ENCODE assay signal across 9 cellular contexts in genomic region chr4:8917868-8918783, GRCh38. TPM values are rescaled to one million over a fixed set of nuclear protein-coding genes. Genes with fewer than 3 reads are reported as not detected.
DNase-seq lines count a peak whose midpoint lies in the region; ATAC-seq, FAIRE-seq and TF ChIP-seq lines count a peak whose summit lies in the region.
"Had no signal": no experiment of that assay in that cellular context is flagged by ENCODE, and none has a peak within 500 bp of the region (broad histone marks: within the 10 kb centered on the region; RNA-seq: fewer than 3 reads in every experiment).

No MANE protein-coding gene starts in this region.

- BruUV-seq in PC-3 (replicated peaks; lab: Mats Ljungman, UMichigan), result no TSS peak

- H3K27me3 Mint-ChIP-seq in activated T-helper 1 cell treated with anti-CD3 and anti-CD28 coated beads, Interleukin-12 subunit alpha, Interleukin-12 subunit beta, Interleukin-2, Interleukin-4 antibody, amounts not matched to agents 30 ng/mL and 10 ng/mL and 1 ng/mL, durations not matched to agents 14 hours and 24 hours and 36 hours (ENCODE audit: insufficient read depth), result no peaks in the 10 kb centered on the region
- H3K27me3 Mint-ChIP-seq in osteocyte (ENCODE audit: unreplicated experiment), result peaks cover 5% of the 10 kb centered on the region

- H3K36me3 ChIP-seq in PC-3 (ENCODE audit: low read depth, low read length), result no peaks in the 10 kb centered on the region
- H3K36me3 ChIP-seq in upper lobe of right lung, result no peaks in the 10 kb centered on the region

- no peak for FAIRE-seq in frontal cortex (lab: Jason Lieb, UNC)

- TF ChIP-seq CTCF in AG10803 (conservative IDR thresholded peaks at IDR 0.05; ENCODE audit: low read length), result peak; percentile 79
- peak; percentile 79 for TF ChIP-seq CTCF in PC-3 (conservative IDR thresholded peaks at IDR 0.05; ENCODE audit: low read depth, low read length)
- peak; percentile 91 for TF ChIP-seq CTCF in osteocyte (IDR thresholded peaks at IDR 0.05)
- TF ChIP-seq CTCF in upper lobe of right lung (IDR thresholded peaks at IDR 0.05), result peak; percentile 81

- POLR2A ChIA-PET in PC-3 (lab: Charles Lee; ENCODE audit: unreplicated experiment), result no interaction called here

- H3K9me3 Mint-ChIP-seq in activated T-helper 1 cell treated with anti-CD3 and anti-CD28 coated beads, Interleukin-12 subunit alpha, Interleukin-12 subunit beta, Interleukin-2, Interleukin-4 antibody, amounts not matched to agents 30 ng/mL and 10 ng/mL and 1 ng/mL, durations not matched to agents 14 hours and 24 hours and 36 hours, result peaks cover 3% of the 10 kb centered on the region
- H3K9me3 Mint-ChIP-seq in osteocyte (ENCODE audit: unreplicated experiment), result peaks cover 1% of the 10 kb centered on the region

- H3K4me3 Mint-ChIP-seq in activated T-helper 1 cell treated with anti-CD3 and anti-CD28 coated beads, Interleukin-12 subunit alpha, Interleukin-12 subunit beta, Interleukin-2, Interleukin-4 antibody, amounts not matched to agents 30 ng/mL and 10 ng/mL and 1 ng/mL, durations not matched to agents 14 hours and 24 hours and 36 hours, result no peak overlapping the region
- H3K4me3 Mint-ChIP-seq in osteocyte (ENCODE audit: unreplicated experiment), result no peak overlapping the region
- H3K4me3 Mint-ChIP-seq: IgD-negative memory B cell had no signal

- H3K4me2 ChIP-seq in PC-3 (ENCODE audit: low read length), result no peak overlapping the region

- no peaks in the 10 kb centered on the region for H3K79me2 ChIP-seq in PC-3 (ENCODE audit: low read length)

- DNase-seq in AG10803 (ENCODE audit: low read depth) (peak; percentile 15), PC-3 (peak; percentile 72), frontal cortex (ENCODE audit: low spot score in 2 of 2) (peak; percentile 63 to 81), osteocyte (ENCODE audit: extremely low spot score, unreplicated experiment) (peak; percentile 92), upper lobe of right lung (peak; percentile 80)
- DNase-seq in activated T-helper 1 cell treated with anti-CD3 and anti-CD28 coated beads, Interleukin-12 subunit alpha, Interleukin-12 subunit beta, Interleukin-2, Interleukin-4 antibody, amounts not matched to agents 30 ng/mL and 10 ng/mL and 1 ng/mL, durations not matched to agents 14 hours and 24 hours and 36 hours (ENCODE audit: low spot score), result peak; percentile 48

- H3K36me3 Mint-ChIP-seq in activated T-helper 1 cell treated with anti-CD3 and anti-CD28 coated beads, Interleukin-12 subunit alpha, Interleukin-12 subunit beta, Interleukin-2, Interleukin-4 antibody, amounts not matched to agents 30 ng/mL and 10 ng/mL and 1 ng/mL, durations not matched to agents 14 hours and 24 hours and 36 hours (ENCODE audit: low read depth), result no peaks in the 10 kb centered on the region
- no peaks in the 10 kb centered on the region for H3K36me3 Mint-ChIP-seq in osteocyte (ENCODE audit: unreplicated experiment)
- H3K36me3 Mint-ChIP-seq: IgD-negative memory B cell had no signal

- H3K27ac Mint-ChIP-seq in activated T-helper 1 cell treated with anti-CD3 and anti-CD28 coated beads, Interleukin-12 subunit alpha, Interleukin-12 subunit beta, Interleukin-2, Interleukin-4 antibody, amounts not matched to agents 30 ng/mL and 10 ng/mL and 1 ng/mL, durations not matched to agents 14 hours and 24 hours and 36 hours, result no peak overlapping the region
- no peak overlapping the region for H3K27ac Mint-ChIP-seq in osteocyte (ENCODE audit: unreplicated experiment)
- H3K27ac Mint-ChIP-seq: IgD-negative memory B cell had no signal

- no peaks in the 10 kb centered on the region for H4K20me1 ChIP-seq in PC-3 (ENCODE audit: low read length)

- H3F3A ChIP-seq in PC-3 (ENCODE audit: low read length, unreplicated experiment), result no peaks in the 10 kb centered on the region

- no peak overlapping the region for H3K27ac ChIP-seq in PC-3 (ENCODE audit: low read length)
- no peak overlapping the region for H3K27ac ChIP-seq in upper lobe of right lung

- no peaks in the 10 kb centered on the region for H3K4me1 Mint-ChIP-seq in activated T-helper 1 cell treated with anti-CD3 and anti-CD28 coated beads, Interleukin-12 subunit alpha, Interleukin-12 subunit beta, Interleukin-2, Interleukin-4 antibody, amounts not matched to agents 30 ng/mL and 10 ng/mL and 1 ng/mL, durations not matched to agents 14 hours and 24 hours and 36 hours (ENCODE audit: low read depth)
- H3K4me1 Mint-ChIP-seq in osteocyte (ENCODE audit: unreplicated experiment), result no peaks in the 10 kb centered on the region
- H3K4me1 Mint-ChIP-seq: IgD-negative memory B cell had no signal

- no peaks in the 10 kb centered on the region for H3K9me2 ChIP-seq in PC-3 (replicated peaks; ENCODE audit: low read length)

- TF ChIP-seq POLR2A in GM18505 (IDR thresholded peaks at IDR 0.05; ENCODE audit: borderline replicate concordance, extremely low read depth, insufficient read depth, insufficient read length), result no peak

- no peak overlapping the region for H3K4me3 ChIP-seq in AG10803 (ENCODE audit: low read length)
- no peak overlapping the region for H3K4me3 ChIP-seq in PC-3 (ENCODE audit: low read length)
- H3K4me3 ChIP-seq in upper lobe of right lung, result no peak overlapping the region

- H3K9ac ChIP-seq in PC-3 (ENCODE audit: low read length), result no peak overlapping the region

- CTCF ChIA-PET in PC-3 (lab: Charles Lee), result no interaction called here

- intact Hi-C loops in PC-3 (cut with micrococcal nuclease), result no loop called here
- intact Hi-C loops in activated T-helper 1 cell treated with anti-CD3 and anti-CD28 coated beads, Interleukin-12 subunit alpha, Interleukin-12 subunit beta, Interleukin-2, Interleukin-4 antibody, amounts not matched to agents 30 ng/mL and 10 ng/mL and 1 ng/mL, durations not matched to agents 14 hours and 24 hours and 36 hours (cut with micrococcal nuclease), result loop anchor here (5.0 kb wide), 1 partner anchor 676 kb away; no protein-coding TSS in a partner anchor
- intact Hi-C loops in upper lobe of right lung (cut with DNase I), result no loop called here

- H3K9me3 ChIP-seq in PC-3 (ENCODE audit: low read length) (no peaks in the 10 kb centered on the region), upper lobe of right lung (no peaks in the 10 kb centered on the region)

- no peak overlapping the region for H2AFZ ChIP-seq in PC-3 (ENCODE audit: low read length)

- ATAC-seq in GM18505 (IDR thresholded peaks at IDR 0.05; ENCODE audit: unreplicated experiment) (peak; percentile 83), HG03097 (IDR thresholded peaks at IDR 0.05; ENCODE audit: low FRiP score, unreplicated experiment) (peak; percentile 86), PC-3 (peak; percentile 83), upper lobe of right lung (peak; percentile 82)

- H3K27me3 ChIP-seq in PC-3 (ENCODE audit: low read length) (no peaks in the 10 kb centered on the region; the same call in 1 of the 2 replicates), upper lobe of right lung (peaks cover 9% of the 10 kb centered on the region)

- H3K4me1 ChIP-seq in PC-3 (ENCODE audit: insufficient read depth, low read length), result no peaks in the 10 kb centered on the region
- no peaks in the 10 kb centered on the region for H3K4me1 ChIP-seq in upper lobe of right lung

RNA-seq across cellular contexts. Expression of gene HMX1, which starts 46.5 kb away (rescaled TPM):
- not detected in 2 replicates for total RNA-seq in PC-3 (2014; rRNA removed)
- not detected in 2 replicates for total RNA-seq in activated T-helper 1 cell treated with anti-CD3 and anti-CD28 coated beads, Interleukin-12 subunit alpha, Interleukin-12 subunit beta, Interleukin-2, Interleukin-4 antibody, amounts not matched to agents 30 ng/mL and 10 ng/mL and 1 ng/mL, durations not matched to agents 14 hours and 24 hours and 36 hours
- not detected for total RNA-seq in frontal cortex
- total RNA-seq in osteocyte, result 3.2 and 3.5 TPM in 2 replicates
- total RNA-seq in upper lobe of right lung, result not detected

Comparison
In these comparisons a context has a peak if more than half of its experiments do, and no peak if none do; other contexts are left out.
1. DNase-seq: peak in every context shown above with its lines; median percentile 92 in osteocyte; 80 in upper lobe of right lung; 72 in PC-3; 72 in frontal cortex; 48 in activated T-helper 1 cell treated with anti-CD3 and anti-CD28 coated beads, Interleukin-12 subunit alpha, Interleukin-12 subunit beta, Interleukin-2, Interleukin-4 antibody, amounts not matched to agents 30 ng/mL and 10 ng/mL and 1 ng/mL, durations not matched to agents 14 hours and 24 hours and 36 hours; 15 in AG10803.